ENCODE assay signal across 14 cellular contexts in the genomic region with DNA sequence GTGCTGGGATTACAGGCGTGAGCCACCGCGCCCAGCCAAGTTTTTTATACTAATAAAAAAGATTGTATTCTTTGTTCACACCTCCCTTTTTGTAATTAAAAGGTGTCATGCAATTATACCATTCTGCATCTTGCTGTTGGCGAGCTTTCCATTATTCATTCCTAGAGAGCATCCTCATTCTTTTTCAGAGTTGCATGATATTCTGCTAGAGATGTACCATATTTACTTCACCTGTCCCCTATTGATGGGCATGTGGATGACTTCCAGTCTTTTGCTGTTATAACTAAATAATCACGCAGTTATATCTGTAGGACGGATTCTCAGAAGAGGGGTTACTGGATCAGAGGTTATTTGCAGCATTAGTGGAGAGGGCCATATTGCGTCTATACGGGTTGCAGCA. TPM values are rescaled to one million over a fixed set of nuclear protein-coding genes. Genes with fewer than 3 reads are reported as not detected.
DNase-seq lines count a peak whose midpoint lies in the region; ATAC-seq and TF ChIP-seq lines count a peak whose summit lies in the region.
"Had no signal": no experiment of that assay in that cellular context is flagged by ENCODE, and none has a peak within 500 bp of the region (broad histone marks: within the 10 kb centered on the region; RNA-seq: fewer than 3 reads in every experiment).

No MANE protein-coding gene starts in this region.

- POLR2A ChIA-PET in CD8-positive, alpha-beta T cell (lab: Charles Lee): interaction anchor here (0.7 to 3.0 kb wide), 2 partner anchors 18 to 62 kb away, joined by 3 to 9 read pairs; partner anchors contain the start of gene TSR1
- POLR2A ChIA-PET in T-cell (lab: Charles Lee): no interaction called here
- POLR2A ChIA-PET in naive thymus-derived CD4-positive, alpha-beta T cell (lab: Charles Lee): interaction anchor here (0.7 to 2.4 kb wide), 4 partner anchors 16 to 705 kb away, joined by 3 to 18 read pairs (median 8); partner anchors contain the start of genes MNT, SGSM2 and TSR1

- ATAC-seq in CD8-positive, alpha-beta T cell: no peak
- ATAC-seq in T-cell (replicated peaks in 1 of 4) (no peak), HG03460 (IDR thresholded peaks at IDR 0.05; ENCODE audit: unreplicated experiment) (no peak), GM18867 (IDR thresholded peaks at IDR 0.05; ENCODE audit: unreplicated experiment) (no peak)
- ATAC-seq in naive thymus-derived CD4-positive, alpha-beta T cell: no peak

- TF ChIP-seq CTCF in CD8-positive, alpha-beta T cell (IDR thresholded peaks at IDR 0.05): no peak

- H3K9me3 ChIP-seq in CD8-positive, alpha-beta T cell (ENCODE audit: low read length): no peaks in the 10 kb centered on the region
- no peaks in the 10 kb centered on the region for H3K9me3 ChIP-seq in naive thymus-derived CD4-positive, alpha-beta T cell (ENCODE audit: control insufficient read depth in 2 of 3, low read length in 3 of 3)

- H3K4me3 ChIP-seq in CD8-positive, alpha-beta T cell (ENCODE audit: low read depth, low read length): no peak overlapping the region
- H3K4me3 ChIP-seq in naive thymus-derived CD4-positive, alpha-beta T cell (ENCODE audit: low read length): no peak overlapping the region

- no peaks in the 10 kb centered on the region for H3K9me3 Mint-ChIP-seq in activated naive CD4-positive, alpha-beta T cell treated with anti-CD3 and anti-CD28 coated beads, Interleukin-2, amount 10 ng/mL, durations not matched to agents 7 days and 5 days
- H3K9me3 Mint-ChIP-seq in CD8-positive, alpha-beta T cell: no peaks in the 10 kb centered on the region
- no peaks in the 10 kb centered on the region for H3K9me3 Mint-ChIP-seq in T-cell
- peaks cover 0 to 2% (median 0%) of the 10 kb centered on the region in 11 donors for H3K9me3 Mint-ChIP-seq in naive thymus-derived CD4-positive, alpha-beta T cell

- H3K4me1 Mint-ChIP-seq in activated naive CD4-positive, alpha-beta T cell treated with anti-CD3 and anti-CD28 coated beads, Interleukin-2, amount 10 ng/mL, durations not matched to agents 7 days and 5 days: peaks cover 24% of the 10 kb centered on the region
- H3K4me1 Mint-ChIP-seq in CD8-positive, alpha-beta T cell (ENCODE audit: low read depth): peaks cover 19% of the 10 kb centered on the region
- H3K4me1 Mint-ChIP-seq in T-cell: peaks cover 17 to 21% (median 20%) of the 10 kb centered on the region in 3 donors
- H3K4me1 Mint-ChIP-seq in naive thymus-derived CD4-positive, alpha-beta T cell: peaks cover 16 to 23% (median 21%) of the 10 kb centered on the region in 7 donors

- intact Hi-C loops in CD8-positive, alpha-beta T cell (cut with DNase I, micrococcal nuclease): no loop called here
- intact Hi-C loops in naive thymus-derived CD4-positive, alpha-beta T cell (cut with micrococcal nuclease): no loop called here

- peaks cover 19% of the 10 kb centered on the region for H3K4me1 ChIP-seq in CD8-positive, alpha-beta T cell (ENCODE audit: insufficient read depth, low read length)
- peaks cover 15 to 19% of the 10 kb centered on the region in 2 donors for H3K4me1 ChIP-seq in naive thymus-derived CD4-positive, alpha-beta T cell (ENCODE audit: control insufficient read depth in 2 of 2, insufficient read depth in 2 of 2, low read length in 2 of 2)

- H3K27me3 Mint-ChIP-seq in activated naive CD4-positive, alpha-beta T cell treated with anti-CD3 and anti-CD28 coated beads, Interleukin-2, amount 10 ng/mL, durations not matched to agents 7 days and 5 days: no peaks in the 10 kb centered on the region
- H3K27me3 Mint-ChIP-seq in CD8-positive, alpha-beta T cell (ENCODE audit: low read depth): no peaks in the 10 kb centered on the region
- no peaks in the 10 kb centered on the region for H3K27me3 Mint-ChIP-seq in T-cell
- H3K27me3 Mint-ChIP-seq in naive thymus-derived CD4-positive, alpha-beta T cell: no peaks in the 10 kb centered on the region
- H3K27me3 Mint-ChIP-seq: B cell had no signal

- CTCF ChIA-PET in activated naive CD4-positive, alpha-beta T cell treated with anti-CD3 and anti-CD28 coated beads, Interleukin-2, amount 10 ng/mL, durations not matched to agents 7 days and 5 days (lab: Charles Lee): interaction anchor here (0.6 to 3.8 kb wide), 11 partner anchors 8 to 385 kb away, joined by 3 to 15 read pairs (median 5); partner anchors contain the start of genes SGSM2 and TSR1
- CTCF ChIA-PET in CD8-positive, alpha-beta T cell (lab: Charles Lee): interaction anchor here (0.6 to 3.0 kb wide), 14 partner anchors 9 to 691 kb away, joined by 3 to 29 read pairs (median 4); partner anchors contain the start of genes HIC1 and TSR1
- CTCF ChIA-PET in T-cell (lab: Charles Lee): interaction anchor here in 1 of 2 donors (1.6 kb wide), 1 partner anchor 9 kb away, joined by 5 read pairs; no protein-coding TSS in a partner anchor
- CTCF ChIA-PET in naive thymus-derived CD4-positive, alpha-beta T cell (lab: Charles Lee): interaction anchor here (0.6 to 2.2 kb wide), 5 partner anchors 10 to 632 kb away, joined by 3 to 18 read pairs (median 5); partner anchors contain the start of gene TSR1

- H3K4me3 Mint-ChIP-seq in activated naive CD4-positive, alpha-beta T cell treated with anti-CD3 and anti-CD28 coated beads, Interleukin-2, amount 10 ng/mL, durations not matched to agents 7 days and 5 days: no peak overlapping the region
- H3K4me3 Mint-ChIP-seq in CD8-positive, alpha-beta T cell: no peak overlapping the region
- peak overlapping the region; percentile 6 to 70 (median 57) for H3K4me3 Mint-ChIP-seq in T-cell
- peak overlapping the region in 7 of 10 donors; percentile 2 to 83 (median 75) for H3K4me3 Mint-ChIP-seq in naive thymus-derived CD4-positive, alpha-beta T cell
- H3K4me3 Mint-ChIP-seq: B cell had no signal

- DNase-seq in activated naive CD4-positive, alpha-beta T cell treated with anti-CD3 and anti-CD28 coated beads, Interleukin-2, amount 10 ng/mL, durations not matched to agents 7 days and 5 days: no peak
- no peak for DNase-seq in activated naive CD4-positive, alpha-beta T cell treated with anti-CD3 and anti-CD28 coated beads, Interleukin-2, amount 50 U/mL, for 16 hours
- no peak for DNase-seq in CD8-positive, alpha-beta T cell
- DNase-seq in T-cell: no peak
- DNase-seq in naive thymus-derived CD4-positive, alpha-beta T cell: no peak
- DNase-seq: DND-41, HCEC 1CT, NCI-H187, NCI-H226, NCI-H524 treated with DMSO at 0.1 percent for 48 hours, SHP77 had no signal

- H3K36me3 Mint-ChIP-seq in activated naive CD4-positive, alpha-beta T cell treated with anti-CD3 and anti-CD28 coated beads, Interleukin-2, amount 10 ng/mL, durations not matched to agents 7 days and 5 days: peaks cover 1% of the 10 kb centered on the region
- H3K36me3 Mint-ChIP-seq in CD8-positive, alpha-beta T cell: peaks cover 12% of the 10 kb centered on the region
- peaks cover 3% of the 10 kb centered on the region for H3K36me3 Mint-ChIP-seq in T-cell
- peaks cover 0 to 4% (median 2%) of the 10 kb centered on the region in 5 donors for H3K36me3 Mint-ChIP-seq in naive thymus-derived CD4-positive, alpha-beta T cell

- H3K27ac Mint-ChIP-seq in activated naive CD4-positive, alpha-beta T cell treated with anti-CD3 and anti-CD28 coated beads, Interleukin-2, amount 10 ng/mL, durations not matched to agents 7 days and 5 days: peak overlapping the region; percentile 91
- H3K27ac Mint-ChIP-seq in CD8-positive, alpha-beta T cell: peak overlapping the region; percentile 92
- H3K27ac Mint-ChIP-seq in T-cell: peak overlapping the region; percentile 94 to 97
- H3K27ac Mint-ChIP-seq in naive thymus-derived CD4-positive, alpha-beta T cell: peak overlapping the region; percentile 51 to 97 (median 87)
- H3K27ac Mint-ChIP-seq: B cell had no signal

- H3K27ac ChIP-seq in CD8-positive, alpha-beta T cell (ENCODE audit: low read depth, low read length): no peak overlapping the region
- no peak overlapping the region for H3K27ac ChIP-seq in naive thymus-derived CD4-positive, alpha-beta T cell (ENCODE audit: low read depth, low read length)

- no peaks in the 10 kb centered on the region for H3K36me3 ChIP-seq in CD8-positive, alpha-beta T cell (ENCODE audit: insufficient read depth, low read length)
- peaks cover 0 to 6% (median 0%) of the 10 kb centered on the region in 3 experiments for H3K36me3 ChIP-seq in naive thymus-derived CD4-positive, alpha-beta T cell (ENCODE audit: control insufficient read depth in 2 of 3, insufficient read depth in 3 of 3, low read length in 3 of 3)

- no peaks in the 10 kb centered on the region for H3K27me3 ChIP-seq in CD8-positive, alpha-beta T cell (ENCODE audit: insufficient read depth, low read length)
- H3K27me3 ChIP-seq in naive thymus-derived CD4-positive, alpha-beta T cell (ENCODE audit: control insufficient read depth in 2 of 2, insufficient read depth in 2 of 2, low read length in 2 of 2): no peaks in the 10 kb centered on the region

RNA-seq across cellular contexts. Expression of gene SGSM2, which starts 17.0 kb away (rescaled TPM):
- total RNA-seq in CD8-positive, alpha-beta T cell: 100 to 1,000 TPM; 176 to 189 TPM
- 100 to 1,000 TPM; 124 to 172 (median 160) TPM for total RNA-seq in T-cell
- 100 to 1,000 TPM in 4 of 5 experiments, 10 to 100 TPM in 1; 70.8 to 151 (median 138) TPM for total RNA-seq in naive thymus-derived CD4-positive, alpha-beta T cell
- 10 to 100 TPM in 1 of 2 donors, 1 to 10 TPM in 1; 9.4 to 22.7 TPM for polyA plus RNA-seq in naive thymus-derived CD4-positive, alpha-beta T cell

RNA-seq across cellular contexts. Expression of gene TSR1, which starts 18.1 kb away (rescaled TPM):
- total RNA-seq in CD8-positive, alpha-beta T cell: 10 to 100 TPM; 36.5 to 39.6 TPM
- total RNA-seq in T-cell: 10 to 100 TPM; 27.8 to 33.7 (median 28.8) TPM
- total RNA-seq in naive thymus-derived CD4-positive, alpha-beta T cell: 10 to 100 TPM; 22.9 to 42.8 (median 30.0) TPM
- polyA plus RNA-seq in naive thymus-derived CD4-positive, alpha-beta T cell: 10 to 100 TPM; 13.1 to 21.6 TPM

RNA-seq across cellular contexts. Expression of gene MNT, which starts 46.5 kb away (rescaled TPM):
- 100 to 1,000 TPM; 105 to 114 TPM for total RNA-seq in CD8-positive, alpha-beta T cell
- 10 to 100 TPM; 43.0 to 97.8 (median 58.2) TPM for total RNA-seq in T-cell
- 100 to 1,000 TPM in 1 of 5 experiments, 10 to 100 TPM in 4; 31.4 to 106 (median 55.5) TPM for total RNA-seq in naive thymus-derived CD4-positive, alpha-beta T cell
- polyA plus RNA-seq in naive thymus-derived CD4-positive, alpha-beta T cell: 1 to 10 TPM in 1 of 2 donors, under 1 TPM in 1; 0.65 to 1.0 TPM

RNA-seq across cellular contexts. Expression of gene SRR, which starts 50.6 kb away (rescaled TPM):
- total RNA-seq in CD8-positive, alpha-beta T cell: 1 to 10 TPM; 1.8 to 2.9 TPM
- 1 to 10 TPM; 3.5 to 8.8 (median 5.2) TPM for total RNA-seq in T-cell
- 10 to 100 TPM in 1 of 5 experiments, 1 to 10 TPM in 4; 3.1 to 16.0 (median 8.3) TPM for total RNA-seq in naive thymus-derived CD4-positive, alpha-beta T cell
- polyA plus RNA-seq in naive thymus-derived CD4-positive, alpha-beta T cell: 1 to 10 TPM; 5.2 to 9.6 TPM

RNA-seq across cellular contexts. Expression of gene SMG6, which starts 50.7 kb away (rescaled TPM):
- total RNA-seq in CD8-positive, alpha-beta T cell: 10 to 100 TPM; 36.1 to 37.8 TPM
- 10 to 100 TPM; 42.7 to 55.4 (median 45.9) TPM for total RNA-seq in T-cell
- total RNA-seq in naive thymus-derived CD4-positive, alpha-beta T cell: 10 to 100 TPM; 45.6 to 65.3 (median 55.8) TPM
- polyA plus RNA-seq in naive thymus-derived CD4-positive, alpha-beta T cell: 10 to 100 TPM in 1 of 2 donors, 1 to 10 TPM in 1; 8.6 to 14.0 TPM

Comparison
In these comparisons a context has a peak if more than half of its experiments do, and no peak if none do; other contexts are left out.
1. H3K4me3 Mint-ChIP-seq: peak in T-cell (3 of 3) and naive thymus-derived CD4-positive, alpha-beta T cell (7 of 10); none in activated naive CD4-positive, alpha-beta T cell treated with anti-CD3 and anti-CD28 coated beads, Interleukin-2, amount 10 ng/mL, durations not matched to agents 7 days and 5 days (single experiment) and CD8-positive, alpha-beta T cell (single experiment).
2. POLR2A ChIA-PET loops: an anchor here in CD8-positive, alpha-beta T cell (0.7 to 3.0 kb wide) and naive thymus-derived CD4-positive, alpha-beta T cell (0.7 to 2.4 kb wide); none called in T-cell.
3. Peak in every context shown above with its lines, with median percentiles within 50 percentile points of each other: H3K27ac Mint-ChIP-seq.